ENCODE assay signal across 1 cellular context in genomic region chr5:35198681-35199080, GRCh38.
TF ChIP-seq lines count a peak whose summit lies in the region.

No MANE protein-coding gene starts in this region.

TF ChIP-seq in SK-N-SH treated with all-trans-retinoic acid at 6 μM for 48 hours, 23 proteins besides CTCF, POLR2A, EP300 and RAD21 (continued from another document):
- TF ChIP-seq CREB5 (CRISPR knock-in tag; IDR thresholded peaks at IDR 0.05; ENCODE audit: low read depth): no peak
